Comparison of ENCODE assay signal across 16 cellular contexts in the genomic region with DNA sequence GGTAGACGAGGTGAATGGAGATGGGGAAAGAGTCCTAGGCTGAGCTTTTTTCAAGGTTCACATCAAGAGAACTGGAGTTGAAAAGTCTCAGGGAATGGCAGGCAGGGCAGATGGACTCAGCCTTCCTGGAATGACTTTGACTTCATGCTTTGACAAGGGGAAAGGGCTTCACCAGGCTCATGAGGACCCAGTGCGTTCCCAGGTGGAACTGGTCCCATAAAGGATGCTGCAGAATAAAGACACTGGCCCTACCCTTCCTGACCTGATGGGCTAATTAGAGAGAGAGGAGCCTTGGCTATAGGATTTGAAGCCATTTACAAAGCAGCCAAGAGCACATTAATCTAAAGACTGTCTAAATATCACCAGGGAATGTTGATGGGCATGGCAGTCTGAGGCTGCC.
A peak's percentile ranks its signal among the peaks of the same experiment; 100 is the strongest.
DNase-seq lines count a peak whose midpoint lies in the region; ATAC-seq and TF ChIP-seq lines count a peak whose summit lies in the region.
"Had no signal": no experiment of that assay in that cellular context is flagged by ENCODE, and none has a peak within 500 bp of the region (broad histone marks: within the 10 kb centered on the region; RNA-seq: fewer than 3 reads in every experiment).

No MANE protein-coding gene starts in this region.

- intact Hi-C loops in heart left ventricle (cut with DNase I): loop anchor here in 1 of 10 donors (10.0 kb wide), 1 partner anchor 190 kb away; no protein-coding TSS in a partner anchor
- intact Hi-C loops in esophagus muscularis mucosa (cut with DNase I): no loop called here
- intact Hi-C loops in posterior cingulate gyrus (cut with DNase I): no loop called here

- TF ChIP-seq EP300 in esophagus muscularis mucosa (IDR thresholded peaks at IDR 0.05): no peak

- 94 to 100% (median 97%) methylated on average over 2 of the region's 2 CpGs for WGBS in heart left ventricle, 4 donors
- 100% methylated on average over 1 of the region's 2 CpGs for WGBS in esophagus muscularis mucosa

- H3K27me3 ChIP-seq in right atrium auricular region: no peaks in the 10 kb centered on the region
- H3K27me3 ChIP-seq in heart left ventricle: no peaks in the 10 kb centered on the region
- H3K27me3 ChIP-seq in esophagus muscularis mucosa: no peaks in the 10 kb centered on the region

- TF ChIP-seq CTCF in right atrium auricular region (IDR thresholded peaks at IDR 0.05) (no peak), heart left ventricle (IDR thresholded peaks at IDR 0.05) (no peak), esophagus muscularis mucosa (IDR thresholded peaks at IDR 0.05) (no peak)

- DNase-seq in right atrium auricular region (ENCODE audit: low spot score) (peak; percentile 16), heart left ventricle (no peak), esophagus muscularis mucosa (ENCODE audit: extremely low spot score) (peak; percentile 62), posterior cingulate gyrus (no peak)
- DNase-seq in stimulated activated CD8-positive, alpha-beta memory T cell treated with anti-CD3 and anti-CD28 coated beads, Interleukin-4, amount 100 ng/mL, for 48 hours: peak; percentile 17
- DNase-seq in activated CD4-positive, alpha-beta T cell treated with anti-CD3 and anti-CD28 coated beads for 4 hours: no peak
- DNase-seq: 8988T; C1 segment of cervical spinal cord; Calu3; CD4-positive, alpha-beta memory T cell; COR-L47; DMS53; DMS79 treated with DMSO at 0.1 percent for 48 hours; GM23248; H7; HCEC 1CT had no signal

- H3K9me3 ChIP-seq in right atrium auricular region (no peaks in the 10 kb centered on the region), heart left ventricle (no peaks in the 10 kb centered on the region), esophagus muscularis mucosa (no peaks in the 10 kb centered on the region)

- H3K27ac ChIP-seq in right atrium auricular region: no peak overlapping the region
- H3K27ac ChIP-seq in heart left ventricle: no peak overlapping the region
- no peak overlapping the region for H3K27ac ChIP-seq in esophagus muscularis mucosa (replicated peaks in 1 of 4)
- H3K27ac ChIP-seq: GM23248 had no signal

- H3K4me3 ChIP-seq in right atrium auricular region (no peak overlapping the region), heart left ventricle (no peak overlapping the region), esophagus muscularis mucosa (no peak overlapping the region)
- H3K4me3 ChIP-seq: GM23248 had no signal

- H3K4me1 ChIP-seq in right atrium auricular region (no peaks in the 10 kb centered on the region), heart left ventricle (peaks cover 0 to 13% (median 0%) of the 10 kb centered on the region in 12 donors), esophagus muscularis mucosa (no peaks in the 10 kb centered on the region)

- no peak for ATAC-seq in heart left ventricle

- no peaks in the 10 kb centered on the region for H3K36me3 ChIP-seq in right atrium auricular region
- H3K36me3 ChIP-seq in heart left ventricle: no peaks in the 10 kb centered on the region
- no peaks in the 10 kb centered on the region for H3K36me3 ChIP-seq in esophagus muscularis mucosa

- no peak for TF ChIP-seq POLR2A in heart left ventricle (IDR thresholded peaks at IDR 0.05)
- no peak for TF ChIP-seq POLR2A in esophagus muscularis mucosa (IDR thresholded peaks at IDR 0.05; ENCODE audit: low read depth)

Comparison
In these comparisons a context has a peak if more than half of its experiments do, and no peak if none do; other contexts are left out.
1. DNase-seq: peak in right atrium auricular region (single experiment), esophagus muscularis mucosa (single experiment) and stimulated activated CD8-positive, alpha-beta memory T cell treated with anti-CD3 and anti-CD28 coated beads, Interleukin-4, amount 100 ng/mL, for 48 hours (single experiment); none in heart left ventricle (0 of 5), activated CD4-positive, alpha-beta T cell treated with anti-CD3 and anti-CD28 coated beads for 4 hours (0 of 2) and posterior cingulate gyrus (0 of 10).